ENCODE assay signal across 33 cellular contexts in the genomic region with DNA sequence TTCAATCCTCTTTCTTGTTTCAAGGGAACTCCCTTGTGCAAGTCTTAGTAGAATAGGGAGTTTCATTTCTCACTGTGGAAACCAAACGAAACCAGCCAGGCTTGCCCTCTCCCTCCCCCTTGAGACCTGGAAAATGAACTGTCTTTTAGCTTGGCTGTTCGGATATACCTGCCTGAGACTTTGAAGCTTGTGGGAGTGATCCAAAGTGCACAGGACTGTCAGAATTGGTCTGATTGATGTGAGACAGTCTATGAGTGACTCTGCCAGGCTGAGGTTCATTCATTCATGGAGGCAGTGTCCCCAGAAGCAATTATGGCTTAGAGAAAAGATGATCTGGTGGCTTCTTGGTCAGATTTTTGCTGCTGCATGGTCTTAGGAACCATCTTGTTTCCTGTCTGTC.
"Had no signal": no experiment of that assay in that cellular context is flagged by ENCODE, and none has a peak within 500 bp of the region (broad histone marks: within the 10 kb centered on the region; RNA-seq: fewer than 3 reads in every experiment).

No MANE protein-coding gene starts in this region.

- H3K27me3 ChIP-seq: adrenal gland, esophagus muscularis mucosa, foreskin keratinocyte, gastrocnemius medialis, heart left ventricle had no signal

- H3K4me3 ChIP-seq: adrenal gland, body of pancreas, esophagus muscularis mucosa, gastrocnemius medialis, heart left ventricle had no signal

- H3K36me3 ChIP-seq: adrenal gland, esophagus muscularis mucosa, gastrocnemius medialis, heart left ventricle, WERI-Rb-1 had no signal

- FAIRE-seq: colon had no signal

- H3K27ac ChIP-seq: adrenal gland, body of pancreas, esophagus muscularis mucosa, foreskin keratinocyte, gastrocnemius medialis, heart left ventricle, WERI-Rb-1 had no signal

- H3K4me1 ChIP-seq: adrenal gland, body of pancreas, esophagus muscularis mucosa, foreskin keratinocyte, gastrocnemius medialis had no signal

- ATAC-seq: activated CD4-positive, CD25-positive, alpha-beta regulatory T cell treated with anti-CD3 and anti-CD28 coated beads, Interleukin-2, amount 50 U/mL, for 24 hours; activated CD8-positive, alpha-beta memory T cell treated with anti-CD3 and anti-CD28 coated beads, Interleukin-2, amount 10 ng/mL, durations not matched to agents 7 days and 5 days; activated CD8-positive, alpha-beta T cell treated with anti-CD3 and anti-CD28 coated beads, Interleukin-2, amount 10 ng/mL, durations not matched to agents 7 days and 5 days; activated naive CD8-positive, alpha-beta T cell treated with anti-CD3 and anti-CD28 coated beads, Interleukin-2, amount 50 U/mL, for 24 hours; body of pancreas; effector memory CD8-positive, alpha-beta T cell; foreskin keratinocyte; gastrocnemius medialis; heart left ventricle; T-helper 17 cell had no signal

- DNase-seq: activated B cell treated with CpG ODN at 0.5 μM for 24 hours; activated CD4-positive, alpha-beta T cell treated with anti-CD3 and anti-CD28 coated beads for 48 hours; activated CD4-positive, alpha-beta T cell treated with anti-CD3 and anti-CD28 coated beads, Interleukin-2, amount 50 U/mL, for 1 hour; activated CD4-positive, alpha-beta T cell treated with anti-CD3 and anti-CD28 coated beads, Interleukin-2, amount 50 U/mL, for 48 hours; activated CD8-positive, alpha-beta memory T cell treated with anti-CD3 and anti-CD28 coated beads, Interleukin-2, amount 10 ng/mL, durations not matched to agents 7 days and 5 days; activated CD8-positive, alpha-beta memory T cell treated with anti-CD3 and anti-CD28 coated beads, Interleukin-2, amount 50 U/mL, for 4 hours; activated CD8-positive, alpha-beta T cell treated with anti-CD3 and anti-CD28 coated beads, Interleukin-2, amount 10 ng/mL, durations not matched to agents 7 days and 5 days; activated effector memory CD4-positive, alpha-beta T cell treated with anti-CD3 and anti-CD28 coated beads, Interleukin-2, amount 50 U/mL, for 16 hours; activated naive CD4-positive, alpha-beta T cell treated with anti-CD3 and anti-CD28 coated beads for 36 hours; activated naive CD8-positive, alpha-beta T cell treated with anti-CD3 and anti-CD28 coated beads for 36 hours; activated naive CD8-positive, alpha-beta T cell treated with anti-CD3 and anti-CD28 coated beads, Interleukin-2, amount 50 U/mL, for 24 hours; activated T-cell treated with anti-CD3 and anti-CD28 coated beads, Interleukin-2, amount 50 U/mL, for 1 hour; activated T-cell treated with anti-CD3 and anti-CD28 coated beads, Interleukin-2, amount 50 U/mL, for 48 hours; adrenal gland; amygdala; aorta; body of pancreas; caudate nucleus; cortex of kidney; dermis blood vessel endothelial cell; effector CD4-positive, alpha-beta T cell; effector memory CD8-positive, alpha-beta T cell; erythroblast; foreskin keratinocyte; gastrocnemius medialis; glutamatergic neuron; heart left ventricle; T-helper 17 cell; T1000; WERI-Rb-1 had no signal

- H3K9me3 ChIP-seq: adrenal gland, body of pancreas, esophagus muscularis mucosa, gastrocnemius medialis, heart left ventricle had no signal
